ENCODE assay signal across 16 cellular contexts in genomic region chr10:96211775-96212174, GRCh38. TPM values are rescaled to one million over a fixed set of nuclear protein-coding genes. Genes with fewer than 3 reads are reported as not detected.
"Had no signal": no experiment of that assay in that cellular context is flagged by ENCODE, and none has a peak within 500 bp of the region (broad histone marks: within the 10 kb centered on the region; RNA-seq: fewer than 3 reads in every experiment).

No MANE protein-coding gene starts in this region.

- H3K36me3 Mint-ChIP-seq: natural killer cell had no signal

- H3K27ac Mint-ChIP-seq: natural killer cell had no signal

- H3K4me3 Mint-ChIP-seq: natural killer cell, neural crest cell had no signal

- H3K9me3 Mint-ChIP-seq: natural killer cell, neural crest cell had no signal

- ATAC-seq: left colon, left ventricle myocardium superior, natural killer cell had no signal

- H3K4me1 Mint-ChIP-seq: natural killer cell, neural crest cell had no signal

- DNase-seq: cortex of kidney; dorsolateral prefrontal cortex; effector CD8-positive, alpha-beta T cell; foreskin melanocyte; head of caudate nucleus; left colon; left ventricle myocardium superior; mesendoderm; natural killer cell; sigmoid colon; stimulated activated CD4-positive, alpha-beta T cell treated with anti-CD3 and anti-CD28 coated beads, Interleukin-2, amount 100 ng/mL, for 24 hours; stimulated activated CD4-positive, alpha-beta T cell treated with anti-CD3 and anti-CD28 coated beads, Interleukin-4, amount 100 ng/mL, for 4 hours; stimulated activated naive CD4-positive, alpha-beta T cell treated with Interleukin-2 at 50 U/mL for 16 hours; trophoblast cell had no signal

RNA-seq across cellular contexts. Expression of gene BLNK, which starts 59.6 kb away (rescaled TPM):
- total RNA-seq: neural crest cell, osteocyte had no signal
